10 cellular contexts compared by ENCODE assay signal in genomic region chr1:150259758-150260669, GRCh38. TPM values are rescaled to one million over a fixed set of nuclear protein-coding genes. Genes with fewer than 3 reads are reported as not detected.
A peak's percentile ranks its signal among the peaks of the same experiment; 100 is the strongest.
DNase-seq lines count a peak whose midpoint lies in the region; ATAC-seq and TF ChIP-seq lines count a peak whose summit lies in the region.
"Had no signal": no experiment of that assay in that cellular context is flagged by ENCODE, and none has a peak within 500 bp of the region (broad histone marks: within the 10 kb centered on the region; RNA-seq: fewer than 3 reads in every experiment).

No MANE protein-coding gene starts in this region.

- H3K9ac ChIP-seq in H9 (ENCODE audit: extremely low read depth, insufficient read length, low read length) (peak overlapping the region; percentile 44), parathyroid adenoma (no peak overlapping the region)
- H3K9ac ChIP-seq: KMS-11 had no signal

- H2BK20ac ChIP-seq in H9 (ENCODE audit: low read depth, low read length, poor library complexity, severe bottlenecking): no peak overlapping the region

- H3K9me3 Mint-ChIP-seq in H9: no peaks in the 10 kb centered on the region; a peak in 1 of 5 replicates
- H3K9me3 Mint-ChIP-seq in naive thymus-derived CD4-positive, alpha-beta T cell: peaks cover 0 to 3% (median 0%) of the 10 kb centered on the region in 11 donors
- H3K9me3 Mint-ChIP-seq: memory B cell had no signal

- H3K36me3 ChIP-seq in parathyroid adenoma (ENCODE audit: control insufficient read depth, insufficient read depth, low read length): no peaks in the 10 kb centered on the region
- peaks cover 0 to 7% (median 0%) of the 10 kb centered on the region in 3 experiments for H3K36me3 ChIP-seq in naive thymus-derived CD4-positive, alpha-beta T cell (ENCODE audit: control insufficient read depth in 2 of 3, insufficient read depth in 3 of 3, low read length in 3 of 3)

- no CpG with 5 or more reads among the region's 11 CpGs for WGBS in H9 (ENCODE audit: extremely low coverage, insufficient read length, low lambda C conversion rate)

- H3K27me3 Mint-ChIP-seq in H9 (ENCODE audit: low read depth): no peaks in the 10 kb centered on the region
- H3K27me3 Mint-ChIP-seq in naive thymus-derived CD4-positive, alpha-beta T cell: peaks cover 13 to 49% (median 26%) of the 10 kb centered on the region in 5 donors

- H4K8ac ChIP-seq in H9 (replicated peaks; ENCODE audit: insufficient read length, low read depth, low read length): no peak overlapping the region

- H2BK5ac ChIP-seq in H9 (ENCODE audit: insufficient read length, low read length): no peak overlapping the region

- TF ChIP-seq CTCF in H9 (conservative IDR thresholded peaks at IDR 0.05): no peak
- TF ChIP-seq CTCF in parathyroid adenoma (IDR thresholded peaks at IDR 0.05): no peak

- peak; percentile 91 for DNase-seq in H9
- DNase-seq in NCI-H774 (lab: John Stamatoyannopoulos, UW): peak; percentile 26
- DNase-seq in glomerular visceral epithelial cell (ENCODE audit: extremely low spot score): peak; percentile 26
- DNase-seq in medulla oblongata (ENCODE audit: extremely low spot score): no peak
- DNase-seq in naive thymus-derived CD4-positive, alpha-beta T cell: no peak
- no peak for DNase-seq in NCI-H524 treated with DMSO at 0.1 percent for 48 hours (lab: John Stamatoyannopoulos, UW)

- POLR2A ChIA-PET in naive thymus-derived CD4-positive, alpha-beta T cell (lab: Charles Lee): interaction anchor here (1.1 kb wide), 1 partner anchor 26 kb away, joined by 3 read pairs; no protein-coding TSS in a partner anchor

- H3K4me3 Mint-ChIP-seq in H9: peak overlapping the region; percentile 80 to 93
- H3K4me3 Mint-ChIP-seq in naive thymus-derived CD4-positive, alpha-beta T cell: peak overlapping the region in 1 of 10 donors; percentile 32
- H3K4me3 Mint-ChIP-seq: memory B cell had no signal

- H3K56ac ChIP-seq in H9 (ENCODE audit: insufficient read length, low read depth, low read length): no peak overlapping the region

- H2AFZ ChIP-seq in H9 (ENCODE audit: low read length) (no peak overlapping the region), parathyroid adenoma (peak overlapping the region; percentile 48)

- no peak overlapping the region for H3K4ac ChIP-seq in H9 (ENCODE audit: low read depth, low read length)

- no peak overlapping the region for H4K91ac ChIP-seq in H9 (ENCODE audit: insufficient read length, low read depth, low read length)

- CTCF ChIA-PET in naive thymus-derived CD4-positive, alpha-beta T cell (lab: Charles Lee): interaction anchor here (1.1 kb wide), 1 partner anchor 21 kb away, joined by 3 read pairs; no protein-coding TSS in a partner anchor

- no peaks in the 10 kb centered on the region for H4K20me1 ChIP-seq in H9 (ENCODE audit: control insufficient read depth, insufficient read depth, insufficient read length)

- H3K9me3 ChIP-seq in H9 (ENCODE audit: control insufficient read depth, low read depth, low read length) (no peaks in the 10 kb centered on the region), parathyroid adenoma (ENCODE audit: control insufficient read depth, low read length) (no peaks in the 10 kb centered on the region)
- H3K9me3 ChIP-seq in naive thymus-derived CD4-positive, alpha-beta T cell (ENCODE audit: control insufficient read depth in 2 of 3, low read length in 3 of 3): no peaks in the 10 kb centered on the region

- no peak overlapping the region for H3K23ac ChIP-seq in H9 (ENCODE audit: insufficient read length, low read depth, low read length)

- H3K4me1 Mint-ChIP-seq in H9: peaks cover 48 to 55% of the 10 kb centered on the region in 2 experiments
- H3K4me1 Mint-ChIP-seq in naive thymus-derived CD4-positive, alpha-beta T cell: peaks cover 6 to 23% (median 15%) of the 10 kb centered on the region in 7 donors

- peak overlapping the region; percentile 19 for H3K4me3 ChIP-seq in parathyroid adenoma (ENCODE audit: low read depth, low read length)
- H3K4me3 ChIP-seq in naive thymus-derived CD4-positive, alpha-beta T cell (ENCODE audit: low read length): no peak overlapping the region

- H3K27me3 ChIP-seq in H9 (ENCODE audit: insufficient read depth, low read length): no peaks in the 10 kb centered on the region
- no peaks in the 10 kb centered on the region for H3K27me3 ChIP-seq in parathyroid adenoma (ENCODE audit: control insufficient read depth, insufficient read depth, low read length)
- peaks cover 0 to 10% of the 10 kb centered on the region in 2 donors for H3K27me3 ChIP-seq in naive thymus-derived CD4-positive, alpha-beta T cell (ENCODE audit: control insufficient read depth in 2 of 2, insufficient read depth in 2 of 2, low read length in 2 of 2)

- intact Hi-C loops in naive thymus-derived CD4-positive, alpha-beta T cell (cut with micrococcal nuclease): loop anchor here in 1 of 2 donors (5.0 kb wide), 1 partner anchor 257 kb away; the partner anchor contains the start of gene FALEC

- no peak overlapping the region for H3K18ac ChIP-seq in H9 (ENCODE audit: insufficient read length, low read depth, low read length)

- H3K4me1 ChIP-seq in H9 (ENCODE audit: insufficient read depth, low read length) (peaks cover 8% of the 10 kb centered on the region; the same call in 1 of the 2 replicates), parathyroid adenoma (peaks cover 6% of the 10 kb centered on the region)
- H3K4me1 ChIP-seq in naive thymus-derived CD4-positive, alpha-beta T cell (ENCODE audit: control insufficient read depth in 2 of 2, insufficient read depth in 2 of 2, low read length in 2 of 2): peaks cover 6 to 8% of the 10 kb centered on the region in 2 donors

- H3K27ac Mint-ChIP-seq in H9: peak overlapping the region; percentile 99 to 100 (median 99)
- H3K27ac Mint-ChIP-seq in naive thymus-derived CD4-positive, alpha-beta T cell: no peak overlapping the region
- H3K27ac Mint-ChIP-seq: memory B cell had no signal

- no peak overlapping the region for H2BK15ac ChIP-seq in H9 (ENCODE audit: low read depth, low read length)

- H3K79me1 ChIP-seq in H9 (ENCODE audit: insufficient read depth, low read depth, low read length, poor library complexity, severe bottlenecking): no peaks in the 10 kb centered on the region

- H4K5ac ChIP-seq in H9 (ENCODE audit: insufficient read length, low read depth, low read length): no peak overlapping the region

- ATAC-seq in naive thymus-derived CD4-positive, alpha-beta T cell: no peak
- no peak for ATAC-seq in GM21515 (IDR thresholded peaks at IDR 0.05; ENCODE audit: unreplicated experiment)

- H2AK5ac ChIP-seq in H9 (ENCODE audit: insufficient read length, low read length): no peak overlapping the region

- H3K79me2 ChIP-seq in H9 (ENCODE audit: insufficient read depth, low read length): no peaks in the 10 kb centered on the region; the same call in 1 of the 2 replicates
- no peaks in the 10 kb centered on the region for H3K79me2 ChIP-seq in parathyroid adenoma

- H3K4me2 ChIP-seq in H9 (ENCODE audit: insufficient read depth, insufficient read length, low read length) (peak overlapping the region; percentile 79), parathyroid adenoma (ENCODE audit: low read length) (peak overlapping the region; percentile 64)
- H3K4me2 ChIP-seq: KMS-11 had no signal

- no peak overlapping the region for H2BK12ac ChIP-seq in H9 (ENCODE audit: insufficient read length, low read depth, low read length)

- H3K27ac ChIP-seq in H9 (ENCODE audit: insufficient read length, low read depth, low read length) (peak overlapping the region; percentile 31), parathyroid adenoma (peak overlapping the region; percentile 75)
- H3K27ac ChIP-seq in naive thymus-derived CD4-positive, alpha-beta T cell (ENCODE audit: low read depth, low read length): no peak overlapping the region
- H3K27ac ChIP-seq: KMS-11 had no signal

- H3K14ac ChIP-seq in H9 (ENCODE audit: insufficient read depth, low read length): no peak overlapping the region

- peaks cover 41% of the 10 kb centered on the region for H3K23me2 ChIP-seq in H9 (ENCODE audit: insufficient read length, low read depth, low read length, poor library complexity, severe bottlenecking)

- H2BK120ac ChIP-seq in H9 (ENCODE audit: low read depth, low read length, poor library complexity, severe bottlenecking): no peak overlapping the region

- H3K36me3 Mint-ChIP-seq in H9 (ENCODE audit: insufficient read depth in 1 of 3, low read depth in 3 of 3): peaks cover 18 to 43% (median 38%) of the 10 kb centered on the region in 3 experiments
- peaks cover 0 to 4% (median 0%) of the 10 kb centered on the region in 5 donors for H3K36me3 Mint-ChIP-seq in naive thymus-derived CD4-positive, alpha-beta T cell
- H3K36me3 Mint-ChIP-seq: memory B cell had no signal

- no peak overlapping the region for H3T11ph ChIP-seq in H9 (ENCODE audit: low read length)

RNA-seq across cellular contexts. Expression of gene CA14, which starts 2.4 kb away (rescaled TPM):
- 42.0 and 43.2 TPM in 2 replicates for total RNA-seq in H9 (2021)
- total RNA-seq in naive thymus-derived CD4-positive, alpha-beta T cell: not detected
- 1 to 10 TPM in 1 of 2 donors, under 1 TPM in 1; 0.35 to 1.7 TPM for polyA plus RNA-seq in naive thymus-derived CD4-positive, alpha-beta T cell

RNA-seq across cellular contexts. Expression of gene APH1A, which starts 8.8 kb away (rescaled TPM):
- total RNA-seq in H9 (2021): 113 and 115 TPM in 2 replicates
- 100 to 1,000 TPM; 112 to 143 (median 127) TPM for total RNA-seq in naive thymus-derived CD4-positive, alpha-beta T cell
- polyA plus RNA-seq in naive thymus-derived CD4-positive, alpha-beta T cell: 10 to 100 TPM; 70.7 to 81.4 TPM

RNA-seq across cellular contexts. Expression of gene C1orf54, which starts 12.6 kb away (rescaled TPM):
- total RNA-seq in H9 (2021): 20.8 and 21.3 TPM in 2 replicates
- 1 to 10 TPM; 1.5 to 7.8 (median 4.3) TPM for total RNA-seq in naive thymus-derived CD4-positive, alpha-beta T cell
- 1 to 10 TPM; 2.7 to 5.6 TPM for polyA plus RNA-seq in naive thymus-derived CD4-positive, alpha-beta T cell

RNA-seq across cellular contexts. Expression of gene CIART, which starts 22.3 kb away (rescaled TPM):
- total RNA-seq in H9 (2021): 15.6 TPM in 2 replicates
- total RNA-seq in naive thymus-derived CD4-positive, alpha-beta T cell: 1 to 10 TPM; 1.4 to 2.6 (median 2.4) TPM
- 1 to 10 TPM in 1 of 2 donors, under 1 TPM in 1; 0.87 to 2.0 TPM for polyA plus RNA-seq in naive thymus-derived CD4-positive, alpha-beta T cell

RNA-seq across cellular contexts. Expression of gene ANP32E, which starts 24.1 kb away (rescaled TPM):
- 103 and 106 TPM in 2 replicates for total RNA-seq in H9 (2021)
- 100 to 1,000 TPM in 1 of 5 experiments, 10 to 100 TPM in 4; 35.6 to 156 (median 44.8) TPM for total RNA-seq in naive thymus-derived CD4-positive, alpha-beta T cell
- polyA plus RNA-seq in naive thymus-derived CD4-positive, alpha-beta T cell: 10 to 100 TPM; 41.4 to 56.4 TPM

Comparison
In these comparisons a context has a peak if more than half of its experiments do, and no peak if none do; other contexts are left out.
1. DNase-seq: peak in H9 (single experiment), NCI-H774 (single experiment) and glomerular visceral epithelial cell (single experiment); none in medulla oblongata (single experiment), naive thymus-derived CD4-positive, alpha-beta T cell (0 of 9) and NCI-H524 treated with DMSO at 0.1 percent for 48 hours (single experiment).
2. H3K27ac Mint-ChIP-seq: peak in H9 (3 of 3); none in naive thymus-derived CD4-positive, alpha-beta T cell (0 of 9).
3. RNA of gene CA14, which starts 2.4 kb away (total RNA-seq): 42.0 to 43.2 TPM in H9; not detected in naive thymus-derived CD4-positive, alpha-beta T cell; every median in the first group is over 10 times any median in the second.